In the genomic region with DNA sequence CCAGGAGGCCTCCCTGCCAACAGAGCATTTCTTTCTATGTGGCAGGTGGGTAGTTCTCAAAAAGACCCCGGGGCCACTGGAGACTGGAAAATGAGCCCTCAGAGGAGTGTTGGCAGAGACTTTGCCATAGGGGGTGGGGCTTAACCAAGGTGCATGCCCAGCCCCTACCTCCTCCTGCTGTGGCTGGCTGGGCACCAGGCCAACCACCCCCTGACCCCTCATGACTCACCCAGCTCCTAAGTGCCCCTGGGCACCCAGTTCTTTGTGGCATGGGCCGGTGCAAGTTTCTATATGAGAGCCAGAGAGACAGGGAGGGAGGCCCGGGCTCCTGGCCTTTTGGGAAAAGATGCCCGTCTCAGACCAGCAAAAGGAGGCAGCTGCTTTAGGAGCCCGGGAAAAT, we compare ENCODE assay signal across 26 cellular contexts.
A peak's percentile ranks its signal among the peaks of the same experiment; 100 is the strongest.
DNase-seq lines count a peak whose midpoint lies in the region; ATAC-seq, FAIRE-seq and TF ChIP-seq lines count a peak whose summit lies in the region.
"Had no signal": no experiment of that assay in that cellular context is flagged by ENCODE, and none has a peak within 500 bp of the region (broad histone marks: within the 10 kb centered on the region; RNA-seq: fewer than 3 reads in every experiment).

No MANE protein-coding gene starts in this region.

- H3K27me3 Mint-ChIP-seq in MCF 10A (ENCODE audit: insufficient read depth, unreplicated experiment): no peaks in the 10 kb centered on the region
- H3K27me3 Mint-ChIP-seq in activated CD4-positive, alpha-beta T cell treated with anti-CD3 and anti-CD28 coated beads, Interleukin-2, amount 10 ng/mL, durations not matched to agents 7 days and 5 days: no peaks in the 10 kb centered on the region

- BruUV-seq in MCF 10A (replicated peaks; lab: Mats Ljungman, UMichigan): no TSS peak

- TF ChIP-seq CTCF in A549 (IDR thresholded peaks at IDR 0.05) (no peak), MCF 10A (IDR thresholded peaks at IDR 0.05; ENCODE audit: unreplicated experiment) (no peak)

- no peaks in the 10 kb centered on the region for H3K9me3 ChIP-seq in A549
- H3K9me3 ChIP-seq: mucosa of descending colon, prostate gland, testis had no signal

- peaks cover 28% of the 10 kb centered on the region for H3K4me1 Mint-ChIP-seq in MCF 10A (ENCODE audit: insufficient read depth, unreplicated experiment)
- no peaks in the 10 kb centered on the region for H3K4me1 Mint-ChIP-seq in activated CD4-positive, alpha-beta T cell treated with anti-CD3 and anti-CD28 coated beads, Interleukin-2, amount 10 ng/mL, durations not matched to agents 7 days and 5 days
- H3K4me1 Mint-ChIP-seq: CD4-positive, CD25-positive, alpha-beta regulatory T cell; stimulated activated naive B cell treated with anti-CD40 and anti-IgM and Interleukin-4, amounts not matched to agents 10 μg/mL and 1 μg/mL and 100 μg/mL, for 72 hours had no signal

- no peak for ATAC-seq in A549
- no peak for ATAC-seq in GM21723 (IDR thresholded peaks at IDR 0.05; ENCODE audit: unreplicated experiment)
- ATAC-seq: K562; mucosa of descending colon; stimulated activated naive B cell treated with anti-CD40 and anti-IgM and Interleukin-4, amounts not matched to agents 10 μg/mL and 1 μg/mL and 100 μg/mL, for 72 hours had no signal

- H3K4me3 Mint-ChIP-seq in MCF 10A (ENCODE audit: unreplicated experiment): no peak overlapping the region
- H3K4me3 Mint-ChIP-seq in activated CD4-positive, alpha-beta T cell treated with anti-CD3 and anti-CD28 coated beads, Interleukin-2, amount 10 ng/mL, durations not matched to agents 7 days and 5 days: no peak overlapping the region
- H3K4me3 Mint-ChIP-seq: activated naive CD4-positive, alpha-beta T cell treated with anti-CD3 and anti-CD28 coated beads for 36 hours; activated T-cell treated with anti-CD3 and anti-CD28 coated beads, Interleukin-2, amount 50 U/mL, for 24 hours; CD4-positive, CD25-positive, alpha-beta regulatory T cell; neural crest cell; stimulated activated naive B cell treated with anti-CD40 and anti-IgM and Interleukin-4, amounts not matched to agents 10 μg/mL and 1 μg/mL and 100 μg/mL, for 72 hours had no signal

- POLR2A ChIA-PET in A549 (lab: Yijun Ruan, JAX): no interaction called here
- POLR2A ChIA-PET in MCF 10A (lab: Yijun Ruan, JAX): interaction anchor here (1.1 kb wide), 1 partner anchor 408 kb away, joined by 3 read pairs; no protein-coding TSS in a partner anchor
- POLR2A ChIA-PET in activated CD4-positive, alpha-beta T cell treated with anti-CD3 and anti-CD28 coated beads, Interleukin-2, amount 10 ng/mL, durations not matched to agents 7 days and 5 days (lab: Charles Lee): no interaction called here

- no peak for FAIRE-seq in A549 (lab: Jason Lieb, UNC)
- FAIRE-seq: GM12892, K562 had no signal

- peaks cover 30% of the 10 kb centered on the region for H3K4me1 ChIP-seq in A549
- H3K4me1 ChIP-seq: prostate gland had no signal

- H3K27ac Mint-ChIP-seq in MCF 10A (ENCODE audit: low read depth, unreplicated experiment): no peak overlapping the region
- no peak overlapping the region for H3K27ac Mint-ChIP-seq in activated CD4-positive, alpha-beta T cell treated with anti-CD3 and anti-CD28 coated beads, Interleukin-2, amount 10 ng/mL, durations not matched to agents 7 days and 5 days
- H3K27ac Mint-ChIP-seq: activated naive CD4-positive, alpha-beta T cell treated with anti-CD3 and anti-CD28 coated beads for 36 hours; activated T-cell treated with anti-CD3 and anti-CD28 coated beads, Interleukin-2, amount 50 U/mL, for 24 hours; CD4-positive, CD25-positive, alpha-beta regulatory T cell; stimulated activated naive B cell treated with anti-CD40 and anti-IgM and Interleukin-4, amounts not matched to agents 10 μg/mL and 1 μg/mL and 100 μg/mL, for 72 hours had no signal

- intact Hi-C loops in MCF 10A (cut with micrococcal nuclease): loop anchor here (10.0 kb wide), 1 partner anchor 814 kb away; no protein-coding TSS in a partner anchor

- H3K4me2 ChIP-seq in A549: 0 out of 3 replicates have a peak overlapping the region, but pooled peaks have one; percentile 12
- H3K4me2 ChIP-seq: smooth muscle cell had no signal

- H3K4me3 ChIP-seq in A549: no peak overlapping the region
- H3K4me3 ChIP-seq: K562, mucosa of descending colon, prostate gland, smooth muscle cell had no signal

- H3K36me3 Mint-ChIP-seq in MCF 10A (ENCODE audit: insufficient read depth, unreplicated experiment): no peaks in the 10 kb centered on the region
- no peaks in the 10 kb centered on the region for H3K36me3 Mint-ChIP-seq in activated CD4-positive, alpha-beta T cell treated with anti-CD3 and anti-CD28 coated beads, Interleukin-2, amount 10 ng/mL, durations not matched to agents 7 days and 5 days (ENCODE audit: low read depth)
- H3K36me3 Mint-ChIP-seq: CD4-positive, CD25-positive, alpha-beta regulatory T cell; stimulated activated naive B cell treated with anti-CD40 and anti-IgM and Interleukin-4, amounts not matched to agents 10 μg/mL and 1 μg/mL and 100 μg/mL, for 72 hours had no signal

- TF ChIP-seq RAD21 in A549 (conservative IDR thresholded peaks at IDR 0.05 in 1 of 2, IDR thresholded peaks at IDR 0.05 in 1 of 2): no peak

- CTCF ChIA-PET in A549 (lab: Yijun Ruan, JAX) (interaction anchor here (0.8 to 13.3 kb wide), 5 partner anchors 202 to 447 kb away, joined by 3 to 175 read pairs (median 4); no protein-coding TSS in a partner anchor), MCF 10A (lab: Yijun Ruan, JAX) (interaction anchor here (0.5 to 16.0 kb wide), 11 partner anchors 24 to 824 kb away, joined by 3 to 264 read pairs (median 3); no protein-coding TSS in a partner anchor)
- CTCF ChIA-PET in activated CD4-positive, alpha-beta T cell treated with anti-CD3 and anti-CD28 coated beads, Interleukin-2, amount 10 ng/mL, durations not matched to agents 7 days and 5 days (lab: Charles Lee): interaction anchor here (0.8 kb wide), 1 partner anchor 18 kb away, joined by 3 read pairs; no protein-coding TSS in a partner anchor

- no peak for DNase-seq in A549 (ENCODE audit: low read depth in 1 of 2, low spot score in 1 of 2)
- DNase-seq in DMS79 treated with DMSO at 0.1 percent for 48 hours (lab: John Stamatoyannopoulos, UW): peak; percentile 25
- peak; percentile 89 for DNase-seq in MCF 10A (ENCODE audit: unreplicated experiment)
- peak; percentile 20 for DNase-seq in mucosa of gallbladder (ENCODE audit: low spot score)
- DNase-seq in NCI-H226: no peak
- no peak for DNase-seq in retina
- DNase-seq in activated CD4-positive, alpha-beta T cell treated with anti-CD3 and anti-CD28 coated beads, Interleukin-2, amount 10 ng/mL, durations not matched to agents 7 days and 5 days: no peak
- DNase-seq: activated naive CD4-positive, alpha-beta T cell treated with anti-CD3 and anti-CD28 coated beads for 36 hours; activated T-cell treated with anti-CD3 and anti-CD28 coated beads, Interleukin-2, amount 50 U/mL, for 24 hours; CD4-positive, CD25-positive, alpha-beta regulatory T cell; central memory CD4-positive, alpha-beta T cell; DND-41; foreskin fibroblast; hippocampal formation; mucosa of descending colon; NCI-H187 treated with DMSO at 0.1 percent for 48 hours; stimulated activated CD4-positive, alpha-beta T cell treated with anti-CD3 and anti-CD28 coated beads, Interleukin-2, amount 100 ng/mL, for 48 hours; stimulated activated naive B cell treated with anti-CD40 and anti-IgM and Interleukin-4, amounts not matched to agents 10 μg/mL and 1 μg/mL and 100 μg/mL, for 72 hours; SW 1271; testis had no signal

- TF ChIP-seq POLR2A in A549 (IDR thresholded peaks at IDR 0.05; ENCODE audit: low read length): no peak

- 65% methylated on average over 5 of the region's 5 CpGs for WGBS in A549 (ENCODE audit: missing lambda C conversion rate)

- no peaks in the 10 kb centered on the region for H3K9me3 Mint-ChIP-seq in MCF 10A (ENCODE audit: unreplicated experiment)
- H3K9me3 Mint-ChIP-seq in activated CD4-positive, alpha-beta T cell treated with anti-CD3 and anti-CD28 coated beads, Interleukin-2, amount 10 ng/mL, durations not matched to agents 7 days and 5 days: no peaks in the 10 kb centered on the region
- H3K9me3 Mint-ChIP-seq: activated naive CD4-positive, alpha-beta T cell treated with anti-CD3 and anti-CD28 coated beads for 36 hours; activated T-cell treated with anti-CD3 and anti-CD28 coated beads, Interleukin-2, amount 50 U/mL, for 24 hours; CD4-positive, CD25-positive, alpha-beta regulatory T cell; neural crest cell; stimulated activated naive B cell treated with anti-CD40 and anti-IgM and Interleukin-4, amounts not matched to agents 10 μg/mL and 1 μg/mL and 100 μg/mL, for 72 hours had no signal

- TF ChIP-seq EP300 in A549 (IDR thresholded peaks at IDR 0.05): no peak

- H3K27ac ChIP-seq in A549: peak overlapping the region in 1 of 2 experiments; percentile 74; a peak in 3 of 6 replicates
- H3K27ac ChIP-seq: prostate gland had no signal

TF ChIP-seq in A549, 52 proteins besides CTCF, POLR2A, EP300 and RAD21 (continues in another document):
- TF ChIP-seq FOSL2 (IDR thresholded peaks at IDR 0.05): no peak
- no peak for TF ChIP-seq FOSL2 (CRISPR knock-in tag; IDR thresholded peaks at IDR 0.05)
- TF ChIP-seq ESRRA (IDR thresholded peaks at IDR 0.05; ENCODE audit: borderline replicate concordance, low read length): no peak
- no peak for TF ChIP-seq KDM1A (IDR thresholded peaks at IDR 0.05; ENCODE audit: low read depth)
- TF ChIP-seq, protein P1, sequence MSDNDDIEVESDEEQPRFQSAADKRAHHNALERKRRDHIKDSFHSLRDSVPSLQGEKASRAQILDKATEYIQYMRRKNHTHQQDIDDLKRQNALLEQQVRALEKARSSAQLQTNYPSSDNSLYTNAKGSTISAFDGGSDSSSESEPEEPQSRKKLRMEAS (IDR thresholded peaks at IDR 0.05): no peak
- TF ChIP-seq, protein P2, sequence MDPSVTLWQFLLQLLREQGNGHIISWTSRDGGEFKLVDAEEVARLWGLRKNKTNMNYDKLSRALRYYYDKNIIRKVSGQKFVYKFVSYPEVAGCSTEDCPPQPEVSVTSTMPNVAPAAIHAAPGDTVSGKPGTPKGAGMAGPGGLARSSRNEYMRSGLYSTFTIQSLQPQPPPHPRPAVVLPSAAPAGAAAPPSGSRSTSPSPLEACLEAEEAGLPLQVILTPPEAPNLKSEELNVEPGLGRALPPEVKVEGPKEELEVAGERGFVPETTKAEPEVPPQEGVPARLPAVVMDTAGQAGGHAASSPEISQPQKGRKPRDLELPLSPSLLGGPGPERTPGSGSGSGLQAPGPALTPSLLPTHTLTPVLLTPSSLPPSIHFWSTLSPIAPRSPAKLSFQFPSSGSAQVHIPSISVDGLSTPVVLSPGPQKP (IDR thresholded peaks at IDR 0.05; ENCODE audit: low read depth, low read length): no peak
- no peak for TF ChIP-seq FOSB (CRISPR knock-in tag; IDR thresholded peaks at IDR 0.05)
- no peak for TF ChIP-seq CBX2 (IDR thresholded peaks at IDR 0.05; ENCODE audit: borderline replicate concordance, low read depth)
- TF ChIP-seq BHLHE40 (IDR thresholded peaks at IDR 0.05; ENCODE audit: low read depth, low read length): no peak
- TF ChIP-seq EHF (CRISPR knock-in tag; IDR thresholded peaks at IDR 0.05): no peak
- no peak for TF ChIP-seq SMC3 (IDR thresholded peaks at IDR 0.05)
- no peak for TF ChIP-seq MAZ (IDR thresholded peaks at IDR 0.05; ENCODE audit: borderline replicate concordance, low read depth, low read length)

Comparison
In these comparisons a context has a peak if more than half of its experiments do, and no peak if none do; other contexts are left out.
1. DNase-seq: peak in DMS79 treated with DMSO at 0.1 percent for 48 hours (single experiment), MCF 10A (single experiment) and mucosa of gallbladder (single experiment); none in A549 (0 of 2), NCI-H226 (single experiment), retina (single experiment) and activated CD4-positive, alpha-beta T cell treated with anti-CD3 and anti-CD28 coated beads, Interleukin-2, amount 10 ng/mL, durations not matched to agents 7 days and 5 days (single experiment).